17 cellular contexts compared by ENCODE assay signal in the genomic region with DNA sequence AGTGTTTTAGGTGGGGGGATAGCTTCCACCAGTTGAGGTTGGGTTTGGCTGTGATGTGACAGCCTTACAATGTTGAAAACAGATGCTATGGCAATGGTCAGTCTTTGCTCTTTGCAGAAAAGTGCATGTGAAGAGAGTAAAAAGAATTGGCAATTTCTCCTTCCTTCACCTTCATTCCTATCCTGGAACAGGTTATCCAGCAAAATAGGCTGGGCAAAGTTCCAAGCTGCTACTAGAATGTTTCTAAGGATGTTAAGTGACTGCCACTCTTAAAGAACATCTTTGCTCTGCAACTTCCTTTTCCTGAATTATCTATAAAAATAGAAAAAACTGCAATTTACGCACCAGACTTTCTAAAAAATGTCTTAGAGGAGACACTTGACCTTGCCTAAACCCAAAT.
"Had no signal": no experiment of that assay in that cellular context is flagged by ENCODE, and none has a peak within 500 bp of the region (broad histone marks: within the 10 kb centered on the region; RNA-seq: fewer than 3 reads in every experiment).

No MANE protein-coding gene starts in this region.

- H3K36me3 Mint-ChIP-seq: activated naive CD8-positive, alpha-beta T cell treated with anti-CD3 and anti-CD28 coated beads, Interleukin-2, amount 10 ng/mL, durations not matched to agents 7 days and 5 days; naive B cell; neural progenitor cell had no signal

- DNase-seq: activated CD4-positive, alpha-beta T cell treated with anti-CD3 and anti-CD28 coated beads, Interleukin-2, amount 50 U/mL, for 4 hours; activated CD4-positive, CD25-positive, alpha-beta regulatory T cell treated with anti-CD3 and anti-CD28 coated beads, Interleukin-2, amount 50 U/mL, for 72 hours; activated naive CD4-positive, alpha-beta T cell; activated naive CD8-positive, alpha-beta T cell treated with anti-CD3 and anti-CD28 coated beads, Interleukin-2, amount 10 ng/mL, durations not matched to agents 7 days and 5 days; activated T-cell treated with anti-CD3 and anti-CD28 coated beads for 4 hours; anterior cingulate cortex; cerebellar nuclear complex; dermis blood vessel endothelial cell; endodermal cell; kidney; left ventricle myocardium inferior; naive B cell; psoas muscle; spleen; T-helper 9 cell had no signal

- H3K4me3 Mint-ChIP-seq: activated naive CD8-positive, alpha-beta T cell treated with anti-CD3 and anti-CD28 coated beads, Interleukin-2, amount 10 ng/mL, durations not matched to agents 7 days and 5 days; endodermal cell; neural progenitor cell; stimulated activated naive CD8-positive, alpha-beta T cell treated with anti-CD3 and anti-CD28 coated beads, Interleukin-15, Interleukin-2, amounts not matched to agents 100 ng/mL and 50 ng/mL, for 24 hours had no signal

- H3K4me1 Mint-ChIP-seq: neural progenitor cell had no signal

- H3K9me3 Mint-ChIP-seq: activated naive CD8-positive, alpha-beta T cell treated with anti-CD3 and anti-CD28 coated beads, Interleukin-2, amount 10 ng/mL, durations not matched to agents 7 days and 5 days; endodermal cell; naive B cell; neural progenitor cell; stimulated activated naive CD8-positive, alpha-beta T cell treated with anti-CD3 and anti-CD28 coated beads, Interleukin-15, Interleukin-2, amounts not matched to agents 100 ng/mL and 50 ng/mL, for 24 hours had no signal

- H3K27ac Mint-ChIP-seq: activated naive CD8-positive, alpha-beta T cell treated with anti-CD3 and anti-CD28 coated beads, Interleukin-2, amount 10 ng/mL, durations not matched to agents 7 days and 5 days; endodermal cell; neural progenitor cell; stimulated activated naive CD8-positive, alpha-beta T cell treated with anti-CD3 and anti-CD28 coated beads, Interleukin-15, Interleukin-2, amounts not matched to agents 100 ng/mL and 50 ng/mL, for 24 hours had no signal

- H3K27me3 Mint-ChIP-seq: naive B cell; stimulated activated naive CD8-positive, alpha-beta T cell treated with anti-CD3 and anti-CD28 coated beads, Interleukin-15, Interleukin-2, amounts not matched to agents 100 ng/mL and 50 ng/mL, for 24 hours had no signal
